Comparison of ENCODE assay signal across 9 cellular contexts in the genomic region with DNA sequence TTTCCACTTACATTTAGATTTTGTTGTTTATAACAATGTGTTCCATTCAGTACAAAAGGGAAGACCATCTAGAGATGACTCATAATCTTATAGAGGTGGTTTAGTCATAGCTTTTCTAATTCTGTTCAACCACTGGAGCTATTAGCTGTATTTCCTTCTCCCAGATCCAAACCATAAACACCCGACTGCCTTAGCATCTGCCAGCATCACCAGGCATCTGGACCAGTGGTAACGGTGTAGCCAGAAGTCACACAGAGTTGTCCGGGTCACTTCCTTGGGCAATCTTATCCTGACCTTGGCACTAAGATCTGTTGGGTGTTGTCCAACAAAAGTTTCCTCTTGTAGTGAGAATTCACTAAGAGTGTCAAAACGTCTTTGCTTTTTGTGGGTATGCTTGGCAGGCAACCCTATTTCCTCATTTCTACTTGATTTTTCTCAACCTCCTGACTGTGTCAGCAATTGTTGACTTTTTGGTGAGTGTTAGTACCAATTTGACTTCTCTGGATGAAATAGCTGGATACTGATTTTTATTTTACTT.
A peak's percentile ranks its signal among the peaks of the same experiment; 100 is the strongest.
DNase-seq lines count a peak whose midpoint lies in the region; ATAC-seq, FAIRE-seq and TF ChIP-seq lines count a peak whose summit lies in the region.
"Had no signal": no experiment of that assay in that cellular context is flagged by ENCODE, and none has a peak within 500 bp of the region (broad histone marks: within the 10 kb centered on the region; RNA-seq: fewer than 3 reads in every experiment).

No MANE protein-coding gene starts in this region.

- H3K4me3 Mint-ChIP-seq in activated CD4-positive, alpha-beta T cell treated with anti-CD3 and anti-CD28 coated beads, Interleukin-2, amount 10 ng/mL, durations not matched to agents 7 days and 5 days = no peak overlapping the region
- no peak overlapping the region for H3K4me3 Mint-ChIP-seq in stimulated activated naive B cell treated with anti-CD40 and anti-IgM and Interleukin-4, amounts not matched to agents 10 μg/mL and 1 μg/mL and 100 μg/mL, for 72 hours

- no peaks in the 10 kb centered on the region for H3K79me2 ChIP-seq in SK-N-SH (ENCODE audit: insufficient read depth)
- no peaks in the 10 kb centered on the region for H3K79me2 ChIP-seq in endothelial cell of umbilical vein (ENCODE audit: control insufficient read depth, insufficient read depth, low read length)

- ATAC-seq in stimulated activated naive B cell treated with anti-CD40 and anti-IgM and Interleukin-4, amounts not matched to agents 10 μg/mL and 1 μg/mL and 100 μg/mL, for 72 hours (replicated peaks) = peak; percentile 53 to 81
- ATAC-seq in GM18519 (IDR thresholded peaks at IDR 0.05; ENCODE audit: low FRiP score, unreplicated experiment) (no peak), HG03135 (IDR thresholded peaks at IDR 0.05; ENCODE audit: unreplicated experiment) (no peak)

- no peak overlapping the region for H3K9ac ChIP-seq in SK-N-SH
- H3K9ac ChIP-seq in endothelial cell of umbilical vein (replicated peaks; ENCODE audit: extremely low read depth, insufficient read depth, low read length) = no peak overlapping the region

- H3K9me2 ChIP-seq in SK-N-SH = no peaks in the 10 kb centered on the region

- POLR2A ChIA-PET in activated CD4-positive, alpha-beta T cell treated with anti-CD3 and anti-CD28 coated beads, Interleukin-2, amount 10 ng/mL, durations not matched to agents 7 days and 5 days (lab: Charles Lee) = no interaction called here
- POLR2A ChIA-PET in SK-N-SH (lab: Yijun Ruan, JAX) (no interaction called here), endothelial cell of umbilical vein (lab: Charles Lee) (interaction anchor here (0.5 kb wide), 1 partner anchor 441 kb away, joined by 3 read pairs; no protein-coding TSS in a partner anchor)

- H2AFZ ChIP-seq in SK-N-SH (ENCODE audit: low read depth) = no peak overlapping the region
- H2AFZ ChIP-seq in endothelial cell of umbilical vein (ENCODE audit: low read depth, low read length) = peak overlapping the region; percentile 17

- peaks cover 20% of the 10 kb centered on the region for H3F3A ChIP-seq in SK-N-SH (replicated peaks; ENCODE audit: insufficient read depth)

- WGBS in SK-N-SH (ENCODE audit: low lambda C conversion rate) = 0% methylated on average over 4 of the region's 4 CpGs

- CTCF ChIA-PET in activated CD4-positive, alpha-beta T cell treated with anti-CD3 and anti-CD28 coated beads, Interleukin-2, amount 10 ng/mL, durations not matched to agents 7 days and 5 days (lab: Charles Lee) = interaction anchor here (0.6 to 1.1 kb wide), 2 partner anchors 19 to 119 kb away, joined by 3 to 4 read pairs; no protein-coding TSS in a partner anchor
- CTCF ChIA-PET in SK-N-SH (lab: Yijun Ruan, JAX) (no interaction called here), endothelial cell of umbilical vein (lab: Charles Lee) (interaction anchor here (0.9 to 1.0 kb wide), 4 partner anchors 10 to 33 kb away, joined by 3 to 5 read pairs (median 3); no protein-coding TSS in a partner anchor)

- TF ChIP-seq POLR2A in endothelial cell of umbilical vein (IDR thresholded peaks at IDR 0.05; ENCODE audit: low read depth, low read length) = no peak

- no TSS peak for BruUV-seq in endothelial cell of umbilical vein (replicated peaks; lab: Mats Ljungman, UMichigan)

- dilution Hi-C loops in endothelial cell of umbilical vein (cut with MboI; ENCODE audit: extremely low pct_ligation_motif_present, low sequenced_read_pairs) = no loop called here

- H3K9me1 ChIP-seq in endothelial cell of umbilical vein (replicated peaks; ENCODE audit: control insufficient read depth, extremely low read depth, insufficient read depth, low read length) = no peaks in the 10 kb centered on the region

- FAIRE-seq in endothelial cell of umbilical vein (lab: Jason Lieb, UNC) = peak; percentile 92

- no peaks in the 10 kb centered on the region for H4K20me1 ChIP-seq in SK-N-SH (ENCODE audit: insufficient read depth)
- no peaks in the 10 kb centered on the region for H4K20me1 ChIP-seq in endothelial cell of umbilical vein (replicated peaks; ENCODE audit: control insufficient read depth, extremely low read depth, insufficient read depth, low read length)
- H4K20me1 ChIP-seq: BLaER1 treated with 17β-estradiol and CSF1 and Interleukin-3, amounts not matched to agents 10 nM and 100 nM had no signal

- no peaks in the 10 kb centered on the region for H3K9me3 ChIP-seq in SK-N-SH
- no peaks in the 10 kb centered on the region for H3K9me3 ChIP-seq in endothelial cell of umbilical vein (replicated peaks; ENCODE audit: control insufficient read depth, insufficient read depth, low read length)
- H3K9me3 ChIP-seq: BLaER1 treated with 17β-estradiol and CSF1 and Interleukin-3, amounts not matched to agents 10 nM and 100 nM had no signal

- intact Hi-C loops in endothelial cell of umbilical vein (cut with micrococcal nuclease) = no loop called here

- H3K4me1 ChIP-seq in SK-N-SH (ENCODE audit: control insufficient read depth in 1 of 2, insufficient read depth in 2 of 2, low read depth in 1 of 2, low read length in 1 of 2) = peaks cover 2 to 4% of the 10 kb centered on the region in 2 experiments; a peak in 2 of 4 replicates
- H3K4me1 ChIP-seq in endothelial cell of umbilical vein (ENCODE audit: control insufficient read depth, extremely low read depth, insufficient read depth, low read length) = peaks cover 12% of the 10 kb centered on the region

- no peak for DNase-seq in activated CD4-positive, alpha-beta T cell treated with anti-CD3 and anti-CD28 coated beads, Interleukin-2, amount 10 ng/mL, durations not matched to agents 7 days and 5 days
- DNase-seq in activated CD4-positive, alpha-beta T cell treated with anti-CD3 and anti-CD28 coated beads for 48 hours = no peak
- DNase-seq in SK-N-SH (no peak), endothelial cell of umbilical vein (ENCODE audit: low read depth, low spot score) (peak; percentile 92), NCI-H2107 (lab: John Stamatoyannopoulos, UW) (no peak)
- no peak for DNase-seq in stimulated activated naive B cell treated with anti-CD40 and anti-IgM and Interleukin-4, amounts not matched to agents 10 μg/mL and 1 μg/mL and 100 μg/mL, for 72 hours

- peak overlapping the region; percentile 64 for H3K4me2 ChIP-seq in SK-N-SH
- peak overlapping the region; percentile 25 for H3K4me2 ChIP-seq in endothelial cell of umbilical vein (ENCODE audit: insufficient read depth, low read length)

- H3K27me3 ChIP-seq in SK-N-SH (ENCODE audit: insufficient read depth) (no peaks in the 10 kb centered on the region), endothelial cell of umbilical vein (ENCODE audit: control insufficient read depth in 2 of 2, insufficient read depth in 2 of 2, low read length in 2 of 2) (no peaks in the 10 kb centered on the region)
- H3K27me3 ChIP-seq: BLaER1 treated with 17β-estradiol and CSF1 and Interleukin-3, amounts not matched to agents 10 nM and 100 nM had no signal

- H3K9me3 Mint-ChIP-seq in activated CD4-positive, alpha-beta T cell treated with anti-CD3 and anti-CD28 coated beads, Interleukin-2, amount 10 ng/mL, durations not matched to agents 7 days and 5 days = peaks cover 13% of the 10 kb centered on the region
- H3K9me3 Mint-ChIP-seq in stimulated activated naive B cell treated with anti-CD40 and anti-IgM and Interleukin-4, amounts not matched to agents 10 μg/mL and 1 μg/mL and 100 μg/mL, for 72 hours = no peaks in the 10 kb centered on the region

- H3K27ac ChIP-seq in SK-N-SH (ENCODE audit: low read depth in 2 of 2, low read length in 1 of 2) (peak overlapping the region in 1 of 2 experiments; percentile 54; a peak in 3 of 4 replicates), endothelial cell of umbilical vein (ENCODE audit: insufficient read depth, low read depth, low read length) (peak overlapping the region; percentile 22)

- peaks cover 11% of the 10 kb centered on the region for H3K36me3 Mint-ChIP-seq in activated CD4-positive, alpha-beta T cell treated with anti-CD3 and anti-CD28 coated beads, Interleukin-2, amount 10 ng/mL, durations not matched to agents 7 days and 5 days (ENCODE audit: low read depth)
- no peaks in the 10 kb centered on the region for H3K36me3 Mint-ChIP-seq in stimulated activated naive B cell treated with anti-CD40 and anti-IgM and Interleukin-4, amounts not matched to agents 10 μg/mL and 1 μg/mL and 100 μg/mL, for 72 hours

- H3K4me1 Mint-ChIP-seq in activated CD4-positive, alpha-beta T cell treated with anti-CD3 and anti-CD28 coated beads, Interleukin-2, amount 10 ng/mL, durations not matched to agents 7 days and 5 days = peaks cover 8% of the 10 kb centered on the region
- peaks cover 8% of the 10 kb centered on the region in 2 donors for H3K4me1 Mint-ChIP-seq in stimulated activated naive B cell treated with anti-CD40 and anti-IgM and Interleukin-4, amounts not matched to agents 10 μg/mL and 1 μg/mL and 100 μg/mL, for 72 hours

- H3K4me3 ChIP-seq in SK-N-SH (ENCODE audit: low read depth in 2 of 2, low read length in 1 of 2) (no peak overlapping the region), endothelial cell of umbilical vein (replicated peaks in 1 of 3; ENCODE audit: insufficient read depth in 1 of 3, low read depth in 1 of 3, low read length in 3 of 3) (no peak overlapping the region)
- H3K4me3 ChIP-seq: BLaER1 treated with 17β-estradiol and CSF1 and Interleukin-3, amounts not matched to agents 10 nM and 100 nM had no signal

- no peak for TF ChIP-seq RAD21 in SK-N-SH (IDR thresholded peaks at IDR 0.05; ENCODE audit: low read length)

- H3K27me3 Mint-ChIP-seq in activated CD4-positive, alpha-beta T cell treated with anti-CD3 and anti-CD28 coated beads, Interleukin-2, amount 10 ng/mL, durations not matched to agents 7 days and 5 days = no peaks in the 10 kb centered on the region
- no peaks in the 10 kb centered on the region for H3K27me3 Mint-ChIP-seq in stimulated activated naive B cell treated with anti-CD40 and anti-IgM and Interleukin-4, amounts not matched to agents 10 μg/mL and 1 μg/mL and 100 μg/mL, for 72 hours

- peak overlapping the region; percentile 31 for H3K27ac Mint-ChIP-seq in activated CD4-positive, alpha-beta T cell treated with anti-CD3 and anti-CD28 coated beads, Interleukin-2, amount 10 ng/mL, durations not matched to agents 7 days and 5 days
- H3K27ac Mint-ChIP-seq in stimulated activated naive B cell treated with anti-CD40 and anti-IgM and Interleukin-4, amounts not matched to agents 10 μg/mL and 1 μg/mL and 100 μg/mL, for 72 hours = peak overlapping the region; percentile 49

- TF ChIP-seq CTCF in SK-N-SH (IDR thresholded peaks at IDR 0.05) (no peak), endothelial cell of umbilical vein (IDR thresholded peaks at IDR 0.05; ENCODE audit: extremely low read depth in 1 of 2, insufficient read depth in 1 of 2, low read depth in 1 of 2, low read length in 2 of 2) (no peak)

- peak in 1 of 2 experiments; percentile 57; a peak in 1 of 4 replicates for TF ChIP-seq EP300 in SK-N-SH (IDR thresholded peaks at IDR 0.05; ENCODE audit: borderline replicate concordance in 1 of 2, low read depth in 1 of 2, low read length in 1 of 2)

- H3K36me3 ChIP-seq in SK-N-SH (replicated peaks in 1 of 2; ENCODE audit: control insufficient read depth in 1 of 2, insufficient read depth in 2 of 2, low read length in 1 of 2) (no peaks in the 10 kb centered on the region), endothelial cell of umbilical vein (ENCODE audit: control insufficient read depth in 2 of 2, extremely low read depth in 1 of 2, insufficient read depth in 2 of 2, low read length in 2 of 2) (no peaks in the 10 kb centered on the region)
- H3K36me3 ChIP-seq: BLaER1 treated with 17β-estradiol and CSF1 and Interleukin-3, amounts not matched to agents 10 nM and 100 nM had no signal

Comparison
In these comparisons a context has a peak if more than half of its experiments do, and no peak if none do; other contexts are left out.
1. ATAC-seq: peak in stimulated activated naive B cell treated with anti-CD40 and anti-IgM and Interleukin-4, amounts not matched to agents 10 μg/mL and 1 μg/mL and 100 μg/mL, for 72 hours (2 of 2); none in GM18519 (single experiment) and HG03135 (single experiment).